ENCODE assay signal across 8 cellular contexts in the genomic region with DNA sequence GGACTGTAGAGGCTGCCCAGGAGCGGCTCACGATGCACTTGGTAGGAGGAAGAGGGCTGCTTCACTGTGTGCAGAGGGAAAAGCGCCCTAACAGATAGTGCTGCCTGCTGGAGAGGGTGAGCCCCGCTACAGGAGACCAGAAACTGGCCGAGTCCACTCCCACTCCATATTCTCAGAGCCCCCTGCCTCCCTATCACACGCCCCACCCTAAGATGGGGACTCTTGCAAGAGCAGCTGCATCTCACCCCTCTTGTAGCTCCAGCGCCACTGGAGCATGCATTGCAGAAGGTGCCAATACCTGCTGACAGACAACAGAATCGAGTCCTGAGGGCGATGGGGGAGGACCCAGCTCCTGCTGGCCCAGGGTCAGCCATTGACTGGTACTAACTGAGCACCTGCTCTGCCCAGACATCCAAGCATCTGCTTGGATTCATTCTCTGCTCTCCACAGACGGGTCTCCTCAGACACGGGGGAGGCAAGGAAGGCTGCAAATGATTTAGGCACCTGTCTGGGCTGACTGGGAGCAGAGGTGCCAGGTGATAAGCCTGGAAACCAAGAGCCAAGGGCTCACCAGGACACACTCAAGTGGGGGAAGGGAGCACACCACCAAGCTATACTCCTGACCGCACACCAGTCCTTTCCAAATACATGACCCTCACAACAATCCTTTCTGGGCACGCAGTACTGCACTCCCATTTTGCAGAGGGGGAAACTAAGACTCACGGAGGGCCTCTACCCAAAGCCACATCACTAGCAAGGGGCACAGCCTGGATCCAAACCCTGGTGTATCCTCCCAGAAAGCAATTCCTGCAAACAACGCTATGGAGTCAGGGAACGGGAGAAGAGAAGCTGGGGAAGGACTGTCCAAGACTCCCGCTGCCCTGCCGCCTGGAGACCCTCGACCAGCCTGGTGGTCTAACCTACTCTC. TPM values are rescaled to one million over a fixed set of nuclear protein-coding genes. Genes with fewer than 3 reads are reported as not detected.
DNase-seq lines count a peak whose midpoint lies in the region; ATAC-seq, FAIRE-seq and TF ChIP-seq lines count a peak whose summit lies in the region.

No MANE protein-coding gene starts in this region.

- FAIRE-seq in HTR-8/SVneo (lab: Jason Lieb, UNC): no peak

- intact Hi-C loops in upper lobe of right lung (cut with DNase I): loop anchor here (10.0 kb wide), 1 partner anchor 48 kb away; no protein-coding TSS in a partner anchor

- peak overlapping the region; percentile 84 for H3K27ac Mint-ChIP-seq in activated naive CD4-positive, alpha-beta T cell treated with anti-CD3 and anti-CD28 coated beads, Interleukin-2, amount 50 U/mL, for 24 hours

- ATAC-seq in lung (ENCODE audit: insufficient read depth, low FRiP score) (no peak), upper lobe of right lung (no peak), GM19328 (IDR thresholded peaks at IDR 0.05; ENCODE audit: unreplicated experiment) (no peak)

- peak overlapping the region in 1 of 2 donors; percentile 88 for H3K27ac ChIP-seq in lung (ENCODE audit: low read depth in 1 of 2, low read length in 1 of 2)
- H3K27ac ChIP-seq in upper lobe of right lung: peak overlapping the region; percentile 85

- no peaks in the 10 kb centered on the region for H3K9me3 Mint-ChIP-seq in activated naive CD4-positive, alpha-beta T cell treated with anti-CD3 and anti-CD28 coated beads, Interleukin-2, amount 50 U/mL, for 24 hours

- H3K4me3 ChIP-seq in astrocyte of the cerebellum (ENCODE audit: low read depth, low read length): peak overlapping the region; percentile 85
- H3K4me3 ChIP-seq in lung: peak overlapping the region; percentile 79
- H3K4me3 ChIP-seq in upper lobe of right lung: peak overlapping the region; percentile 98

- DNase-seq in activated naive CD4-positive, alpha-beta T cell treated with anti-CD3 and anti-CD28 coated beads, Interleukin-2, amount 50 U/mL, for 16 hours: no peak
- no peak for DNase-seq in astrocyte of the cerebellum (ENCODE audit: low read depth)
- DNase-seq in lung (ENCODE audit: low spot score): no peak
- no peak for DNase-seq in upper lobe of right lung
- DNase-seq in HTR-8/SVneo (ENCODE audit: insufficient read length, low spot score): no peak
- DNase-seq in iPS-NIHi11 (ENCODE audit: low spot score): no peak

- H3K4me1 ChIP-seq in lung (ENCODE audit: control insufficient read depth in 2 of 2, insufficient read depth in 2 of 2, low read length in 2 of 2) (peaks cover 16 to 24% of the 10 kb centered on the region in 2 donors), upper lobe of right lung (peaks cover 40% of the 10 kb centered on the region)

- in situ Hi-C loops in astrocyte of the cerebellum (cut with HindIII; ENCODE audit: low sequenced_read_pairs): no loop called here

- H3K9me3 ChIP-seq in lung (ENCODE audit: control insufficient read depth in 2 of 2, insufficient read depth in 1 of 2, low read length in 1 of 2) (no peaks in the 10 kb centered on the region), upper lobe of right lung (no peaks in the 10 kb centered on the region)

- WGBS in lung, 2 donors: 48 to 55% methylated on average over 17 to 19 of the region's 19 CpGs

- H3K27me3 Mint-ChIP-seq in activated naive CD4-positive, alpha-beta T cell treated with anti-CD3 and anti-CD28 coated beads, Interleukin-2, amount 50 U/mL, for 24 hours: no peaks in the 10 kb centered on the region

- TF ChIP-seq CTCF in astrocyte of the cerebellum (IDR thresholded peaks at IDR 0.05; ENCODE audit: low read depth, low read length, missing control alignments): no peak
- TF ChIP-seq CTCF in lung (IDR thresholded peaks at IDR 0.05; ENCODE audit: control extremely low read depth, extremely low read depth): no peak
- no peak for TF ChIP-seq CTCF in upper lobe of right lung (IDR thresholded peaks at IDR 0.05)

- no peaks in the 10 kb centered on the region for H3K36me3 Mint-ChIP-seq in activated naive CD4-positive, alpha-beta T cell treated with anti-CD3 and anti-CD28 coated beads, Interleukin-2, amount 50 U/mL, for 24 hours

- H3K27me3 ChIP-seq in lung (ENCODE audit: control insufficient read depth, insufficient read depth) (no peaks in the 10 kb centered on the region), upper lobe of right lung (no peaks in the 10 kb centered on the region)

- H3K4me3 Mint-ChIP-seq in activated naive CD4-positive, alpha-beta T cell treated with anti-CD3 and anti-CD28 coated beads, Interleukin-2, amount 50 U/mL, for 24 hours: peak overlapping the region; percentile 93

- H3K36me3 ChIP-seq in lung (ENCODE audit: control insufficient read depth in 2 of 2, insufficient read depth in 2 of 2, low read length in 2 of 2): no peaks in the 10 kb centered on the region
- no peaks in the 10 kb centered on the region for H3K36me3 ChIP-seq in upper lobe of right lung

- H3K4me1 Mint-ChIP-seq in activated naive CD4-positive, alpha-beta T cell treated with anti-CD3 and anti-CD28 coated beads, Interleukin-2, amount 50 U/mL, for 24 hours: peaks cover 49% of the 10 kb centered on the region

RNA-seq across cellular contexts. Expression of a gene that starts 1.6 kb away (rescaled TPM):
- total RNA-seq in lung (10 to 100 TPM; 32.9 to 33.2 TPM), upper lobe of right lung (38.6 TPM)
- polyA plus RNA-seq in lung: 10 to 100 TPM; 13.8 to 20.0 TPM
